1 cellular context compared by ENCODE assay signal in the genomic region with DNA sequence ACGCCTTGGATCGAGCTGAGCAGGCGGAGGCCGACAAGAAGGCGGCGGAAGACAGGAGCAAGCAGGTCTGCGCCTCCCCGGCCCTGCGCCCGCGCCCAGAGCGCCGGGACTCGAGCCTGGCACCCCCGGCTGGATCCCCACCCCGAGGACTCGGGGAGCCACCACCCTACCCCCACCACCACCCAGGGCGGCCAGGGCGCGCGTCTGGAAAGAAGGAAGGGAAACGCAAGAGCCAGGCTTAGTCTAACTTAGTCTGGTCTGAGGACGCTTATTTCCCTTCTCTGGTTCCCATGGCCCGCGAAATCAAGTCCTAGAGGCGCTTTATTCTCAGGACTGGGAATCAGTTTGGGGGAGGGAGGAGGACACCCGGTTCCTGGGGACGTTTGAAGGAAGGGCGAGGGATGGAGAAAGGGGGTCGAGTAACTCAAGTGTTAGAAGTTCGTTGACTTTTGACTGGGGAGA.
TF ChIP-seq lines count a peak whose summit lies in the region.

No MANE protein-coding gene starts in this region.

TF ChIP-seq in IMR-90, 13 proteins besides CTCF, POLR2A, EP300 and RAD21 (continued from another document):
- TF ChIP-seq, protein P1, sequence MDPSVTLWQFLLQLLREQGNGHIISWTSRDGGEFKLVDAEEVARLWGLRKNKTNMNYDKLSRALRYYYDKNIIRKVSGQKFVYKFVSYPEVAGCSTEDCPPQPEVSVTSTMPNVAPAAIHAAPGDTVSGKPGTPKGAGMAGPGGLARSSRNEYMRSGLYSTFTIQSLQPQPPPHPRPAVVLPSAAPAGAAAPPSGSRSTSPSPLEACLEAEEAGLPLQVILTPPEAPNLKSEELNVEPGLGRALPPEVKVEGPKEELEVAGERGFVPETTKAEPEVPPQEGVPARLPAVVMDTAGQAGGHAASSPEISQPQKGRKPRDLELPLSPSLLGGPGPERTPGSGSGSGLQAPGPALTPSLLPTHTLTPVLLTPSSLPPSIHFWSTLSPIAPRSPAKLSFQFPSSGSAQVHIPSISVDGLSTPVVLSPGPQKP (IDR thresholded peaks at IDR 0.05; ENCODE audit: borderline replicate concordance, low read depth, low read length) = no peak
- no peak for TF ChIP-seq FOS (IDR thresholded peaks at IDR 0.05; ENCODE audit: low read depth, low read length)
- TF ChIP-seq CEBPB (IDR thresholded peaks at IDR 0.05; ENCODE audit: low read depth, low read length) = no peak
- TF ChIP-seq MAFK (IDR thresholded peaks at IDR 0.05; ENCODE audit: low read depth, low read length) = no peak
TF ChIP-seq in IMR-90: peak in this region for 0.
